ENCODE assay signal across 8 cellular contexts in the genomic region with DNA sequence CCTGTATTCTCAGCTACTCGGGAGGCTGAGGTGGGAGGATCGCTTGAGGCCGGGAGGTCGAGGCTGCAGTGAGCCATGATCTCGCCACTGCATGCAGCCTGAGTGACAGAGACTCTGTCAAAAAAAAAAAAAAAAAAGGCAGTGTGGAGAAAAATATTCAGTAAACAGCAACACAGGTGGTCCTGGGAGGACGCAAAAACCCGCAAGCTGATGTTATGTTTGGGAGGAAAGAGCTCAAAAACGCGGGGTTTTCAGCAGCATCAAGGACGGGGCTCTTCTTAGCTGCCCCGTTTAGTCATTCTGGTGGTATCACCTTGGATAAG. TPM values are rescaled to one million over a fixed set of nuclear protein-coding genes. Genes with fewer than 3 reads are reported as not detected.
A peak's percentile ranks its signal among the peaks of the same experiment; 100 is the strongest.
DNase-seq lines count a peak whose midpoint lies in the region; ATAC-seq and TF ChIP-seq lines count a peak whose summit lies in the region.

No MANE protein-coding gene starts in this region.

- no peaks in the 10 kb centered on the region for H3F3A ChIP-seq in PC-3 (ENCODE audit: low read length, unreplicated experiment)

- intact Hi-C loops in Calu3 (cut with micrococcal nuclease; ENCODE audit: unreplicated experiment) = no loop called here
- intact Hi-C loops in PC-3 (cut with micrococcal nuclease) = loop anchor here (2.0 kb wide), 1 partner anchor 38 kb away; no protein-coding TSS in a partner anchor

- POLR2A ChIA-PET in PC-3 (lab: Charles Lee; ENCODE audit: unreplicated experiment) = interaction anchor here (0.6 to 1.2 kb wide), 6 partner anchors 8 to 466 kb away, joined by 3 to 6 read pairs (median 4); a partner anchor contains a TSS

- TF ChIP-seq CTCF in Calu3 (IDR thresholded peaks at IDR 0.05; ENCODE audit: unreplicated experiment) (no peak), PC-3 (conservative IDR thresholded peaks at IDR 0.05; ENCODE audit: low read depth, low read length) (no peak), parathyroid adenoma (IDR thresholded peaks at IDR 0.05) (no peak)

- CTCF ChIA-PET in Calu3 (lab: Charles Lee) (interaction anchor here (0.6 to 1.6 kb wide), 18 partner anchors 7 to 1436 kb away, joined by 3 to 16 read pairs (median 4); a partner anchor contains a TSS), PC-3 (lab: Charles Lee) (interaction anchor here (0.5 to 0.7 kb wide), 2 partner anchors 16 to 129 kb away, joined by 3 to 7 read pairs; no protein-coding TSS in a partner anchor)

- H3K9me3 Mint-ChIP-seq in Calu3 (ENCODE audit: low read depth, unreplicated experiment) = no peaks in the 10 kb centered on the region

- peaks cover 30% of the 10 kb centered on the region for H3K36me3 Mint-ChIP-seq in Calu3 (ENCODE audit: insufficient read depth, unreplicated experiment)

- H3K27ac ChIP-seq in PC-3 (ENCODE audit: low read length) (peak overlapping the region; percentile 76; the same call in 1 of the 2 replicates), epithelial cell of prostate (peak overlapping the region; percentile 81), parathyroid adenoma (peak overlapping the region; percentile 95)

- DNase-seq in Calu3 (no peak), PC-3 (no peak), epithelial cell of prostate (ENCODE audit: low read depth, low spot score) (no peak), UCSD-AML1 (lab: John Stamatoyannopoulos, UW; ENCODE audit: unreplicated experiment) (no peak), amniotic stem cell (lab: John Stamatoyannopoulos, UW) (no peak)
- no peak for DNase-seq in stimulated activated CD4-positive, alpha-beta T cell treated with anti-CD3 and anti-CD28 coated beads, Interleukin-4, amount 100 ng/mL, for 4 hours

- peaks cover 19% of the 10 kb centered on the region for H3K4me1 Mint-ChIP-seq in Calu3 (ENCODE audit: low read depth, unreplicated experiment)

- H3K4me3 ChIP-seq in PC-3 (ENCODE audit: low read length) (peak overlapping the region; percentile 71), parathyroid adenoma (ENCODE audit: low read depth, low read length) (peak overlapping the region; percentile 78)

- peak overlapping the region; percentile 92 for H2AFZ ChIP-seq in PC-3 (ENCODE audit: low read length)
- H2AFZ ChIP-seq in parathyroid adenoma = peak overlapping the region; percentile 96

- H3K9ac ChIP-seq in PC-3 (ENCODE audit: low read length) (peak overlapping the region; percentile 87), parathyroid adenoma (no peak overlapping the region)

- peak overlapping the region; percentile 91 for H3K4me2 ChIP-seq in PC-3 (ENCODE audit: low read length)
- peak overlapping the region; percentile 67 for H3K4me2 ChIP-seq in parathyroid adenoma (ENCODE audit: low read length)

- H4K20me1 ChIP-seq in PC-3 (ENCODE audit: low read length) = peaks cover 4% of the 10 kb centered on the region; the same call in 1 of the 2 replicates

- no peaks in the 10 kb centered on the region for H3K36me3 ChIP-seq in PC-3 (ENCODE audit: low read depth, low read length)
- no peaks in the 10 kb centered on the region for H3K36me3 ChIP-seq in parathyroid adenoma (ENCODE audit: control insufficient read depth, insufficient read depth, low read length)

- H3K27ac Mint-ChIP-seq in Calu3 (ENCODE audit: unreplicated experiment) = peak overlapping the region; percentile 95

- H3K9me3 ChIP-seq in PC-3 (ENCODE audit: low read length) = no peaks in the 10 kb centered on the region
- H3K9me3 ChIP-seq in parathyroid adenoma (ENCODE audit: control insufficient read depth, low read length) = no peaks in the 10 kb centered on the region

- no peak for ATAC-seq in PC-3
- ATAC-seq in GM21390 (IDR thresholded peaks at IDR 0.05; ENCODE audit: unreplicated experiment) = no peak

- peak overlapping the region; percentile 92 for H3K4me3 Mint-ChIP-seq in Calu3 (ENCODE audit: low read depth, unreplicated experiment)

- H3K27me3 Mint-ChIP-seq in Calu3 (ENCODE audit: unreplicated experiment) = no peaks in the 10 kb centered on the region

- H3K79me2 ChIP-seq in PC-3 (ENCODE audit: low read length) (peaks cover 8% of the 10 kb centered on the region), parathyroid adenoma (no peaks in the 10 kb centered on the region)

- H3K9me2 ChIP-seq in PC-3 (replicated peaks; ENCODE audit: low read length) = no peaks in the 10 kb centered on the region

- H3K4me1 ChIP-seq in PC-3 (ENCODE audit: insufficient read depth, low read length) (peaks cover 10% of the 10 kb centered on the region), parathyroid adenoma (no peaks in the 10 kb centered on the region)

- H3K27me3 ChIP-seq in PC-3 (ENCODE audit: low read length) (no peaks in the 10 kb centered on the region), parathyroid adenoma (ENCODE audit: control insufficient read depth, insufficient read depth, low read length) (no peaks in the 10 kb centered on the region)

- BruUV-seq in Calu3 (replicated peaks; lab: Mats Ljungman, UMichigan) (TSS peak; percentile 64), PC-3 (replicated peaks; lab: Mats Ljungman, UMichigan) (TSS peak; percentile 67)

RNA-seq across cellular contexts. Expression of a gene that starts 0.6 kb away (rescaled TPM):
- total RNA-seq in Calu3 (2022) = 6.0 and 7.1 TPM in 2 replicates
- total RNA-seq in PC-3 (2014; rRNA removed) = 9.0 and 18.0 TPM in 2 replicates

RNA-seq across cellular contexts. Expression of a gene that starts 15.8 kb away (rescaled TPM):
- total RNA-seq in Calu3 (2022) = 35.6 TPM in 2 replicates
- 15.2 and 23.9 TPM in 2 replicates for total RNA-seq in PC-3 (2014; rRNA removed)

RNA-seq across cellular contexts. Expression of a gene that starts 18.5 kb away (rescaled TPM):
- total RNA-seq in Calu3 (2022) (33.0 and 33.1 TPM in 2 replicates), PC-3 (2014; rRNA removed) (25.6 and 37.5 TPM in 2 replicates)

RNA-seq across cellular contexts. Expression of a gene that starts 19.5 kb away (rescaled TPM):
- total RNA-seq in Calu3 (2022) (29.6 and 30.9 TPM in 2 replicates), PC-3 (2014; rRNA removed) (5.5 and 8.2 TPM in 2 replicates)

RNA-seq across cellular contexts. Expression of a gene that starts 23.0 kb away (rescaled TPM):
- 12.7 and 18.3 TPM in 2 replicates for total RNA-seq in Calu3 (2022)
- total RNA-seq in PC-3 (2014; rRNA removed) = 36.0 and 41.4 TPM in 2 replicates
